ENCODE assay signal across 1 cellular context in genomic region chr9:94166237-94167054, GRCh38.
TF ChIP-seq lines count a peak whose summit lies in the region.

No MANE protein-coding gene starts in this region.

TF ChIP-seq in HepG2, 621 proteins besides CTCF, POLR2A, EP300 and RAD21 (continued from another document and continues in another):
- TF ChIP-seq KIAA2018 (CRISPR knock-in tag; IDR thresholded peaks at IDR 0.05; ENCODE audit: borderline replicate concordance) (no peak), ZNF280D (CRISPR knock-in tag; IDR thresholded peaks at IDR 0.05) (no peak), KDM6A (CRISPR knock-in tag; IDR thresholded peaks at IDR 0.05; ENCODE audit: low read depth) (no peak), NONO (IDR thresholded peaks at IDR 0.05) (no peak), NONO (CRISPR knock-in tag; conservative IDR thresholded peaks at IDR 0.05) (0 out of 2 replicates have a peak, but pooled peaks have one; percentile 21), FOXJ3 (CRISPR knock-in tag; IDR thresholded peaks at IDR 0.05; ENCODE audit: borderline replicate concordance) (no peak; the same call in 1 of the 2 replicates), MBD4 (IDR thresholded peaks at IDR 0.05; ENCODE audit: borderline replicate concordance, low read length) (no peak), HNRNPK (IDR thresholded peaks at IDR 0.05; ENCODE audit: low read depth, low read length, poor library complexity, severe bottlenecking) (peak; percentile 98), GABPA (IDR thresholded peaks at IDR 0.05; ENCODE audit: low read depth, low read length) (peak; percentile 89), GABPA (CRISPR knock-in tag; IDR thresholded peaks at IDR 0.05; ENCODE audit: low read depth) (peak; percentile 93), ZNF3 (CRISPR knock-in tag; IDR thresholded peaks at IDR 0.05) (no peak), RXRB (CRISPR knock-in tag; IDR thresholded peaks at IDR 0.05; ENCODE audit: borderline replicate concordance) (no peak; the same call in none of the 2 replicates), CREBL2 (CRISPR knock-in tag; IDR thresholded peaks at IDR 0.05; ENCODE audit: borderline replicate concordance) (no peak; the same call in 1 of the 2 replicates), MAF1 (CRISPR knock-in tag; IDR thresholded peaks at IDR 0.05; ENCODE audit: borderline replicate concordance) (no peak; the same call in 1 of the 2 replicates), PATZ1 (CRISPR knock-in tag; IDR thresholded peaks at IDR 0.05) (peak; percentile 96), HNRNPL (IDR thresholded peaks at IDR 0.05; ENCODE audit: low read depth, low read length) (no peak), ZNF143 (CRISPR knock-in tag; IDR thresholded peaks at IDR 0.05) (no peak), ZNF543 (CRISPR knock-in tag; IDR thresholded peaks at IDR 0.05) (no peak; the same call in 1 of the 2 replicates), ETS1 (CRISPR knock-in tag; IDR thresholded peaks at IDR 0.05) (0 out of 2 replicates have a peak, but pooled peaks have one; percentile 11), MNT (IDR thresholded peaks at IDR 0.05) (no peak), ZNF644 (CRISPR knock-in tag; IDR thresholded peaks at IDR 0.05; ENCODE audit: low read depth) (no peak), ZBTB25 (CRISPR knock-in tag; IDR thresholded peaks at IDR 0.05) (peak; percentile 77; the same call in 1 of the 2 replicates), ARNT (IDR thresholded peaks at IDR 0.05) (no peak), ZNF292 (CRISPR knock-in tag; IDR thresholded peaks at IDR 0.05; ENCODE audit: borderline replicate concordance, low read depth) (no peak), ZNF30 (CRISPR knock-in tag; IDR thresholded peaks at IDR 0.05) (no peak), SAFB2 (CRISPR knock-in tag; IDR thresholded peaks at IDR 0.05; ENCODE audit: borderline replicate concordance, low read depth) (no peak; the same call in 1 of the 2 replicates), ZBTB7B (CRISPR knock-in tag; IDR thresholded peaks at IDR 0.05) (no peak), AGO2 (optimal IDR thresholded peaks at IDR 0.05; ENCODE audit: low read depth, low read length) (peak; percentile 90), CSRNP1 (CRISPR knock-in tag; IDR thresholded peaks at IDR 0.05) (0 out of 2 replicates have a peak, but pooled peaks have one; percentile 28), NR2F6 (IDR thresholded peaks at IDR 0.05) (no peak; the same call in 1 of the 2 replicates), NR2F6 (CRISPR knock-in tag; IDR thresholded peaks at IDR 0.05) (no peak), NFYC (CRISPR knock-in tag; IDR thresholded peaks at IDR 0.05) (peak; percentile 90), SOX5 (CRISPR knock-in tag; IDR thresholded peaks at IDR 0.05; ENCODE audit: borderline replicate concordance) (no peak), STAT5B (CRISPR knock-in tag; IDR thresholded peaks at IDR 0.05) (peak; percentile 25; the same call in 1 of the 2 replicates), DNMT1 (CRISPR knock-in tag; IDR thresholded peaks at IDR 0.05) (peak; percentile 38; the same call in 1 of the 2 replicates), CHD4 (IDR thresholded peaks at IDR 0.05; ENCODE audit: borderline replicate concordance, low read length) (no peak), ZNF580 (CRISPR knock-in tag; IDR thresholded peaks at IDR 0.05; ENCODE audit: borderline replicate concordance, low read depth) (no peak), KAT2B (IDR thresholded peaks at IDR 0.05; ENCODE audit: borderline replicate concordance, low read depth, low read length) (no peak), TEF (CRISPR knock-in tag; IDR thresholded peaks at IDR 0.05) (no peak), ZNF451 (CRISPR knock-in tag; IDR thresholded peaks at IDR 0.05) (peak; percentile 7; the same call in 1 of the 2 replicates), ZFP1 (CRISPR knock-in tag; IDR thresholded peaks at IDR 0.05) (no peak), ZFAT (CRISPR knock-in tag; conservative IDR thresholded peaks at IDR 0.05) (no peak), SIX4 (CRISPR knock-in tag; IDR thresholded peaks at IDR 0.05) (no peak)
